ENCODE assay signal across 10 cellular contexts in the genomic region with DNA sequence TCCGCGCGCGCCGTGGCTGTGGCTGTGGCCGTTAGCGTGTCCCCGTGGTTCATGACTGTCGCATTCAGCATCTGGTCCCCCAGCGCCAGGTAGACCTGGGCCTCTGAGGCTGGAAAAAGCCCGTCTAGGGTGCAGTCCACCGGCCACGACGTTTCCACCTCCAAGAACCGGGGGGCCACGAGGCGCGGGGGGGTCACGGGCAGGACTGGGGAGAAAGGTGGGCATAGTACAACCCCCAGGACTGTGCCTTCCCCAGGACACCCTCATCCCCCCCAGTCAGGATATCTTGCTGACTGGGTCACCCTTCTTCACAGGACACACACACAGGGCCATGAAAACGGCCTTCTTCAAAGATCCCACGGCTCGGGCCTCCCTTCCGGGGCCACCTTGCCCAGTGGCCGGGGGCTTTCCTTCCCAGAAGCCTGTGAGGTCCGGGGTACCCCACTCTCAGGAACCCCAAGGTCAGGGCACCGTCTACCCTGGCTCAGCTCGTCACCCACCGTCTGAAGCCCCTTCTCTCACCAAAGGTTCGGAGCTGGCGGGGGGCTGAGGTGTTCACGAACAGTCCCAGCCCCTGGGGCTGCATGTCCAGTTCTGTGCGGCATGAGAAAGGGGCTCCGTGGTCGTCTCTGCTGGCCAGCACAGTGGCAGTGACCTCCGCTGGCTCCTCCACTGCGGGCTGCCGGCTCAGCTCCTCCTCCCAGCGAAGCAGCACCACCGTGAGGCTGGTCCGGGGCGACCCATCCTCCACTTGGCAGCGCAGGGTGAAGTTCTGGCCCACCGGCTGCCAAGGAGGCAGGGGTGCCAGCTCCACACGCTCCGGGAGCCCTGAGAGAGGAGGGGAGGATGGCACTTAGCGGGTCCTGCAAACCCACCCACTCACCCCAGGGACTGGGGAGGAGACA. TPM values are rescaled to one million over a fixed set of nuclear protein-coding genes. Genes with fewer than 3 reads are reported as not detected.
A peak's percentile ranks its signal among the peaks of the same experiment; 100 is the strongest.
DNase-seq lines count a peak whose midpoint lies in the region; ATAC-seq and TF ChIP-seq lines count a peak whose summit lies in the region.
"Had no signal": no experiment of that assay in that cellular context is flagged by ENCODE, and none has a peak within 500 bp of the region (broad histone marks: within the 10 kb centered on the region; RNA-seq: fewer than 3 reads in every experiment).

No MANE protein-coding gene starts in this region.

- H3K9ac ChIP-seq in endodermal cell (ENCODE audit: extremely low read depth, low read length, poor library complexity, severe bottlenecking): no peak overlapping the region

- peak overlapping the region; percentile 94 for H3K4me3 Mint-ChIP-seq in endodermal cell
- H3K4me3 Mint-ChIP-seq in natural killer cell: peak overlapping the region; percentile 21

- H3K27me3 ChIP-seq in endodermal cell (ENCODE audit: control insufficient read depth, insufficient read depth, low read length, poor library complexity, severe bottlenecking): no peaks in the 10 kb centered on the region

- TF ChIP-seq CTCF in endodermal cell (conservative IDR thresholded peaks at IDR 0.05): peak; percentile 18
- no peak for TF ChIP-seq CTCF in natural killer cell (IDR thresholded peaks at IDR 0.05)

- peak overlapping the region; percentile 48 for H3K27ac Mint-ChIP-seq in endodermal cell
- H3K27ac Mint-ChIP-seq in natural killer cell: no peak overlapping the region

- H3K27ac ChIP-seq in endodermal cell (ENCODE audit: low read depth, low read length): no peak overlapping the region

- H3K27me3 Mint-ChIP-seq in endodermal cell (ENCODE audit: insufficient read depth): no peaks in the 10 kb centered on the region
- no peaks in the 10 kb centered on the region for H3K27me3 Mint-ChIP-seq in natural killer cell (ENCODE audit: low read depth in 2 of 2)

- intact Hi-C loops in Right ventricle myocardium superior (cut with DNase I) (no loop called here), cardiac septum (cut with DNase I) (loop anchor here (2.0 kb wide), 1 partner anchor 45 kb away; a partner anchor contains a TSS), natural killer cell (cut with micrococcal nuclease) (no loop called here)

- H3K36me3 Mint-ChIP-seq in endodermal cell (ENCODE audit: low read depth): peaks cover 2% of the 10 kb centered on the region
- H3K36me3 Mint-ChIP-seq in natural killer cell: no peaks in the 10 kb centered on the region

- no peaks in the 10 kb centered on the region for H3K9me3 Mint-ChIP-seq in endodermal cell
- no peaks in the 10 kb centered on the region for H3K9me3 Mint-ChIP-seq in natural killer cell

- H3K4me3 ChIP-seq in endodermal cell (ENCODE audit: low read length): peak overlapping the region; percentile 95

- peaks cover 12% of the 10 kb centered on the region for H3K4me1 Mint-ChIP-seq in endodermal cell
- peaks cover 15 to 39% of the 10 kb centered on the region in 2 donors for H3K4me1 Mint-ChIP-seq in natural killer cell

- ATAC-seq in Right ventricle myocardium superior (ENCODE audit: poor library complexity) (no peak), natural killer cell (no peak)

- 49 to 51% methylated on average over 27 to 45 of the region's 46 CpGs for WGBS in endodermal cell (ENCODE audit: insufficient coverage in 1 of 2, insufficient read length in 1 of 2), 2 experiments

- DNase-seq in Right ventricle myocardium superior (peak; percentile 57), cardiac septum (ENCODE audit: low spot score) (no peak), endodermal cell (peak; percentile 71), natural killer cell (no peak), NCI-H1417 (lab: John Stamatoyannopoulos, UW) (no peak), HT-29 (ENCODE audit: low spot score) (no peak), inferior parietal cortex (ENCODE audit: extremely low spot score) (no peak)
- no peak for DNase-seq in effector CD4-positive, alpha-beta T cell
- DNase-seq: activated CD4-positive, alpha-beta T cell treated with anti-CD3 and anti-CD28 coated beads, Interleukin-2, amount 50 U/mL, for 4 hours; NCI-H524 had no signal

- no peaks in the 10 kb centered on the region for H3K9me3 ChIP-seq in endodermal cell (ENCODE audit: control insufficient read depth, low read length)

- peaks cover 3% of the 10 kb centered on the region for H3K36me3 ChIP-seq in endodermal cell (ENCODE audit: control insufficient read depth, insufficient read depth, low read length)

- H3K4me1 ChIP-seq in endodermal cell (ENCODE audit: control insufficient read depth, insufficient read depth, low read length): peaks cover 3% of the 10 kb centered on the region

RNA-seq across cellular contexts. Expression of a gene that starts 2.1 kb away (rescaled TPM):
- 9.9 TPM for total RNA-seq in Right ventricle myocardium superior
- 17.8 TPM for total RNA-seq in cardiac septum
- 10 to 100 TPM; 53.1 to 64.7 TPM for total RNA-seq in endodermal cell
- 39.1 TPM for polyA plus RNA-seq in endodermal cell (2013, experiment 1 of 2)
- 34.4 TPM for polyA plus RNA-seq in endodermal cell (2013, experiment 2 of 2)
- 10 to 100 TPM; 42.5 to 64.3 (median 55.9) TPM for total RNA-seq in natural killer cell
- total RNA-seq in HT-29 (2014; rRNA removed; shearing (Covaris generic)): 35.5 and 45.3 TPM in 2 replicates

RNA-seq across cellular contexts. Expression of a gene that starts 4.0 kb away (rescaled TPM):
- total RNA-seq in Right ventricle myocardium superior: 31.0 TPM
- total RNA-seq in cardiac septum: 14.4 TPM
- 10 to 100 TPM in 1 of 2 donors, 1 to 10 TPM in 1; 2.7 to 13.7 TPM for total RNA-seq in endodermal cell
- polyA plus RNA-seq in endodermal cell (2013, experiment 1 of 2): 4.0 TPM
- polyA plus RNA-seq in endodermal cell (2013, experiment 2 of 2): 3.4 TPM
- 100 to 1,000 TPM; 189 to 224 (median 199) TPM for total RNA-seq in natural killer cell
- total RNA-seq in HT-29 (2014; rRNA removed; shearing (Covaris generic)): 11.0 and 18.2 TPM in 2 replicates

RNA-seq across cellular contexts. Expression of a gene that starts 19.6 kb away (rescaled TPM):
- total RNA-seq in Right ventricle myocardium superior: 19.8 TPM
- total RNA-seq in cardiac septum: 16.9 TPM
- total RNA-seq in endodermal cell: 10 to 100 TPM; 23.2 to 25.9 TPM
- polyA plus RNA-seq in endodermal cell (2013, experiment 1 of 2): 15.9 TPM
- polyA plus RNA-seq in endodermal cell (2013, experiment 2 of 2): 14.1 TPM
- 1 to 10 TPM; 1.7 to 4.1 (median 4.0) TPM for total RNA-seq in natural killer cell
- total RNA-seq in HT-29 (2014; rRNA removed; shearing (Covaris generic)): 50.2 and 50.9 TPM in 2 replicates

RNA-seq across cellular contexts. Expression of a gene that starts 25.8 kb away (rescaled TPM):
- total RNA-seq in Right ventricle myocardium superior: 0.91 TPM
- 1.9 TPM for total RNA-seq in cardiac septum
- total RNA-seq in endodermal cell: 1 to 10 TPM; 4.5 to 7.8 TPM
- polyA plus RNA-seq in endodermal cell (2013, experiment 1 of 2): 4.2 TPM
- 2.3 TPM for polyA plus RNA-seq in endodermal cell (2013, experiment 2 of 2)
- 1 to 10 TPM; 1.4 to 2.2 (median 1.9) TPM for total RNA-seq in natural killer cell
- 0.16 and 0.51 TPM in 2 replicates for total RNA-seq in HT-29 (2014; rRNA removed; shearing (Covaris generic))

RNA-seq across cellular contexts. Expression of a gene that starts 45.0 kb away (rescaled TPM):
- total RNA-seq in Right ventricle myocardium superior (60.3 TPM), cardiac septum (66.2 TPM), endodermal cell (10 to 100 TPM; 63.5 to 65.8 TPM), natural killer cell (100 to 1,000 TPM; 401 to 469 (median 454) TPM)
- polyA plus RNA-seq in endodermal cell (2013, experiment 1 of 2): 62.4 TPM
- 59.1 TPM for polyA plus RNA-seq in endodermal cell (2013, experiment 2 of 2)
- total RNA-seq in HT-29 (2014; rRNA removed; shearing (Covaris generic)): 81.1 and 107 TPM in 2 replicates

Comparison
In these comparisons a context has a peak if more than half of its experiments do, and no peak if none do; other contexts are left out.
1. DNase-seq: peak in Right ventricle myocardium superior (single experiment) and endodermal cell (single experiment); none in cardiac septum (single experiment), natural killer cell (single experiment), NCI-H1417 (0 of 3), effector CD4-positive, alpha-beta T cell (single experiment), HT-29 (single experiment) and inferior parietal cortex (single experiment).